ENCODE assay signal across 8 cellular contexts in genomic region chr14:34460841-34461240, GRCh38. TPM values are rescaled to one million over a fixed set of nuclear protein-coding genes. Genes with fewer than 3 reads are reported as not detected.
DNase-seq lines count a peak whose midpoint lies in the region; ATAC-seq and TF ChIP-seq lines count a peak whose summit lies in the region.

No MANE protein-coding gene starts in this region.

- H3K27me3 ChIP-seq in CD4-positive, alpha-beta T cell (ENCODE audit: control insufficient read depth, insufficient read depth, low read length): no peaks in the 10 kb centered on the region
- H3K27me3 ChIP-seq in MG63: no peaks in the 10 kb centered on the region
- H3K27me3 ChIP-seq in dorsolateral prefrontal cortex: no peaks in the 10 kb centered on the region

- peak overlapping the region; percentile 50 for H3K27ac Mint-ChIP-seq in CD4-positive, alpha-beta T cell
- peak overlapping the region; percentile 89 for H3K27ac Mint-ChIP-seq in nephron progenitor cell

- CTCF ChIA-PET in CD4-positive, alpha-beta T cell (lab: Charles Lee): no interaction called here

- DNase-seq in CD4-positive, alpha-beta T cell: no peak
- DNase-seq in MG63 (no peak), dorsolateral prefrontal cortex (no peak), nephron progenitor cell (no peak), KBM-7 (no peak), COLO829 (ENCODE audit: low spot score) (no peak)

- intact Hi-C loops in CD4-positive, alpha-beta T cell (cut with DNase I, micrococcal nuclease): loop anchor here in 1 of 2 experiments (5.0 to 10.0 kb wide), 4 partner anchors 76 to 941 kb away; partner anchors contain the start of genes EAPP, NFKBIA, PPP2R3C and PRORP
- intact Hi-C loops in dorsolateral prefrontal cortex (cut with DNase I): loop anchor here (5.0 kb wide), 1 partner anchor 76 kb away; the partner anchor contains the start of gene EAPP (in 2 of the 2)

- in situ Hi-C loops in KBM-7 (cut with MboI; ENCODE audit: low pct_unique_long_range_greater_than_20kb, low sequenced_read_pairs): no loop called here

- no peak overlapping the region for H3K27ac ChIP-seq in CD4-positive, alpha-beta T cell (ENCODE audit: low read depth, low read length)
- peak overlapping the region in 10 of 59 donors; percentile 23 to 87 (median 74) for H3K27ac ChIP-seq in dorsolateral prefrontal cortex

- no peaks in the 10 kb centered on the region for H3K27me3 Mint-ChIP-seq in CD4-positive, alpha-beta T cell
- peaks cover 4% of the 10 kb centered on the region for H3K27me3 Mint-ChIP-seq in nephron progenitor cell (ENCODE audit: low read depth, poor library complexity)

- TF ChIP-seq CTCF in CD4-positive, alpha-beta T cell (IDR thresholded peaks at IDR 0.05): no peak
- TF ChIP-seq CTCF in dorsolateral prefrontal cortex (IDR thresholded peaks at IDR 0.05 in 54 of 56, conservative IDR thresholded peaks at IDR 0.05 in 2 of 56; ENCODE audit: low read depth in 1 of 56, partially characterized antibody in 56 of 56): no peak
- TF ChIP-seq CTCF in nephron progenitor cell (IDR thresholded peaks at IDR 0.05): no peak

- peak overlapping the region; percentile 84 for H3K4me3 Mint-ChIP-seq in CD4-positive, alpha-beta T cell
- H3K4me3 Mint-ChIP-seq in nephron progenitor cell: peak overlapping the region; percentile 91

- 0 out of 2 replicates have a peak, but pooled peaks cover 2% of the 10 kb centered on the region for H3K36me3 ChIP-seq in MG63

- ATAC-seq in CD4-positive, alpha-beta T cell (ENCODE audit: poor library complexity): no peak
- no peak for ATAC-seq in GM19035 (IDR thresholded peaks at IDR 0.05; ENCODE audit: unreplicated experiment)
- ATAC-seq in GM18502 (IDR thresholded peaks at IDR 0.05; ENCODE audit: poor library complexity, unreplicated experiment): no peak

- peaks cover 4% of the 10 kb centered on the region for H3K36me3 Mint-ChIP-seq in CD4-positive, alpha-beta T cell (ENCODE audit: low read depth)
- H3K36me3 Mint-ChIP-seq in nephron progenitor cell (ENCODE audit: low read depth): peaks cover 25% of the 10 kb centered on the region

- peak overlapping the region; percentile 58 for H3K4me3 ChIP-seq in MG63
- peak overlapping the region in 56 of 59 donors; percentile 59 to 88 (median 77) for H3K4me3 ChIP-seq in dorsolateral prefrontal cortex

- POLR2A ChIA-PET in CD4-positive, alpha-beta T cell (lab: Charles Lee): no interaction called here

- peaks cover 15% of the 10 kb centered on the region for H3K4me1 Mint-ChIP-seq in CD4-positive, alpha-beta T cell (ENCODE audit: low read depth)
- peaks cover 34% of the 10 kb centered on the region for H3K4me1 Mint-ChIP-seq in nephron progenitor cell

- H3K9me3 Mint-ChIP-seq in CD4-positive, alpha-beta T cell: no peaks in the 10 kb centered on the region
- no peaks in the 10 kb centered on the region for H3K9me3 Mint-ChIP-seq in nephron progenitor cell

- H3K9me3 ChIP-seq in CD4-positive, alpha-beta T cell (ENCODE audit: control insufficient read depth, low read length): no peaks in the 10 kb centered on the region
- no peaks in the 10 kb centered on the region for H3K9me3 ChIP-seq in MG63

RNA-seq across cellular contexts. Expression of gene SPTSSA, which starts 1.2 kb away (rescaled TPM):
- total RNA-seq in CD4-positive, alpha-beta T cell: 1 to 10 TPM; 1.4 to 1.6 TPM
- total RNA-seq in MG63 (2014; rRNA removed; shearing (Covaris generic); ENCODE audit: low replicate concordance): 6.9 and 17.1 TPM in 2 replicates
- total RNA-seq in dorsolateral prefrontal cortex: 10 to 100 TPM in 113 of 120 experiments, 1 to 10 TPM in 7; 7.6 to 20.5 (median 12.0) TPM
